ENCODE assay signal across 9 cellular contexts in genomic region chr16:89114159-89114981, GRCh38. TPM values are rescaled to one million over a fixed set of nuclear protein-coding genes. Genes with fewer than 3 reads are reported as not detected.
DNase-seq lines count a peak whose midpoint lies in the region; ATAC-seq and FAIRE-seq lines count a peak whose summit lies in the region.
"Had no signal": no experiment of that assay in that cellular context is flagged by ENCODE, and none has a peak within 500 bp of the region (broad histone marks: within the 10 kb centered on the region; RNA-seq: fewer than 3 reads in every experiment).

No MANE protein-coding gene starts in this region.

- intact Hi-C loops in activated CD4-positive, alpha-beta T cell treated with anti-CD3 and anti-CD28 coated beads for 36 hours (cut with DNase I, micrococcal nuclease), result loop anchor here in 1 of 2 experiments (2.0 kb wide), 1 partner anchor 174 kb away; no protein-coding TSS in a partner anchor

- POLR2A ChIA-PET in activated CD4-positive, alpha-beta T cell treated with anti-CD3 and anti-CD28 coated beads for 36 hours (lab: Charles Lee), result interaction anchor here (1.0 kb wide), 1 partner anchor 18 kb away, joined by 4 read pairs; no protein-coding TSS in a partner anchor

- no peaks in the 10 kb centered on the region for H3K27me3 Mint-ChIP-seq in activated CD4-positive, alpha-beta T cell treated with anti-CD3 and anti-CD28 coated beads for 36 hours
- H3K27me3 Mint-ChIP-seq in stimulated activated naive CD8-positive, alpha-beta T cell treated with anti-CD3 and anti-CD28 coated beads, Interleukin-15, amount 100 ng/mL, for 72 hours, result no peaks in the 10 kb centered on the region

- ATAC-seq in activated CD4-positive, alpha-beta T cell treated with anti-CD3 and anti-CD28 coated beads for 36 hours, result peak; percentile 8
- ATAC-seq in stimulated activated naive CD8-positive, alpha-beta T cell treated with anti-CD3 and anti-CD28 coated beads, Interleukin-15, amount 100 ng/mL, for 72 hours, result peak; percentile 2

- H3K4me3 Mint-ChIP-seq in activated CD4-positive, alpha-beta T cell treated with anti-CD3 and anti-CD28 coated beads for 36 hours, result peak overlapping the region; percentile 74
- peak overlapping the region; percentile 76 to 78 for H3K4me3 Mint-ChIP-seq in stimulated activated naive CD8-positive, alpha-beta T cell treated with anti-CD3 and anti-CD28 coated beads, Interleukin-15, amount 100 ng/mL, for 72 hours

- peaks cover 52% of the 10 kb centered on the region for H3K4me1 Mint-ChIP-seq in activated CD4-positive, alpha-beta T cell treated with anti-CD3 and anti-CD28 coated beads for 36 hours
- peaks cover 39% of the 10 kb centered on the region for H3K4me1 Mint-ChIP-seq in stimulated activated naive CD8-positive, alpha-beta T cell treated with anti-CD3 and anti-CD28 coated beads, Interleukin-15, amount 100 ng/mL, for 72 hours

- peak overlapping the region; percentile 89 for H3K27ac Mint-ChIP-seq in activated CD4-positive, alpha-beta T cell treated with anti-CD3 and anti-CD28 coated beads for 36 hours
- peak overlapping the region; percentile 84 to 92 for H3K27ac Mint-ChIP-seq in stimulated activated naive CD8-positive, alpha-beta T cell treated with anti-CD3 and anti-CD28 coated beads, Interleukin-15, amount 100 ng/mL, for 72 hours

- FAIRE-seq in frontal cortex (lab: Jason Lieb, UNC), result no peak

- CTCF ChIA-PET in activated CD4-positive, alpha-beta T cell treated with anti-CD3 and anti-CD28 coated beads for 36 hours (lab: Charles Lee), result interaction anchor here (0.5 to 1.0 kb wide), 5 partner anchors 12 to 145 kb away, joined by 3 to 4 read pairs (median 3); no protein-coding TSS in a partner anchor

- H3K9me3 Mint-ChIP-seq in activated CD4-positive, alpha-beta T cell treated with anti-CD3 and anti-CD28 coated beads for 36 hours (ENCODE audit: low read depth), result no peaks in the 10 kb centered on the region
- H3K9me3 Mint-ChIP-seq in stimulated activated naive CD8-positive, alpha-beta T cell treated with anti-CD3 and anti-CD28 coated beads, Interleukin-15, amount 100 ng/mL, for 72 hours, result no peaks in the 10 kb centered on the region

- H3K36me3 Mint-ChIP-seq in activated CD4-positive, alpha-beta T cell treated with anti-CD3 and anti-CD28 coated beads for 36 hours (ENCODE audit: low read depth), result peaks cover 44% of the 10 kb centered on the region

- peak; percentile 50 for DNase-seq in activated CD4-positive, alpha-beta T cell treated with anti-CD3 and anti-CD28 coated beads for 36 hours
- DNase-seq in activated CD4-positive, alpha-beta T cell treated with anti-CD3 and anti-CD28 coated beads for 1 hour, result no peak
- DNase-seq in activated CD4-positive, alpha-beta T cell treated with anti-CD3 and anti-CD28 coated beads, Interleukin-2, amount 50 U/mL, for 1 hour, result peak; percentile 43
- peak; percentile 70 for DNase-seq in glomerular visceral epithelial cell (ENCODE audit: extremely low spot score)
- DNase-seq in stimulated activated naive CD8-positive, alpha-beta T cell treated with anti-CD3 and anti-CD28 coated beads, Interleukin-15, amount 100 ng/mL, for 72 hours, result no peak
- no peak for DNase-seq in nucleus accumbens (lab: John Stamatoyannopoulos, UW)
- no peak for DNase-seq in frontal cortex (ENCODE audit: low spot score in 2 of 2)
- no peak for DNase-seq in ecto neural progenitor cell (ENCODE audit: low spot score)

RNA-seq across cellular contexts. Expression of gene ACSF3, which starts 20.7 kb away (rescaled TPM):
- total RNA-seq in activated CD4-positive, alpha-beta T cell treated with anti-CD3 and anti-CD28 coated beads for 36 hours, result 10 to 100 TPM; 39.7 to 41.7 TPM
- total RNA-seq in frontal cortex, result 9.0 TPM

RNA-seq across cellular contexts. Expression of gene CDH15, which starts 57.2 kb away (rescaled TPM):
- total RNA-seq in activated CD4-positive, alpha-beta T cell treated with anti-CD3 and anti-CD28 coated beads for 36 hours, result not detected
- total RNA-seq in frontal cortex, result 0.41 TPM
- total RNA-seq: renal cortical epithelial cell had no signal

Comparison
In these comparisons a context has a peak if more than half of its experiments do, and no peak if none do; other contexts are left out.
1. DNase-seq: peak in activated CD4-positive, alpha-beta T cell treated with anti-CD3 and anti-CD28 coated beads for 36 hours (single experiment), activated CD4-positive, alpha-beta T cell treated with anti-CD3 and anti-CD28 coated beads, Interleukin-2, amount 50 U/mL, for 1 hour (single experiment) and glomerular visceral epithelial cell (single experiment); none in activated CD4-positive, alpha-beta T cell treated with anti-CD3 and anti-CD28 coated beads for 1 hour (single experiment), stimulated activated naive CD8-positive, alpha-beta T cell treated with anti-CD3 and anti-CD28 coated beads, Interleukin-15, amount 100 ng/mL, for 72 hours (0 of 2), nucleus accumbens (0 of 56), frontal cortex (0 of 2) and ecto neural progenitor cell (single experiment).